In the genomic region with DNA sequence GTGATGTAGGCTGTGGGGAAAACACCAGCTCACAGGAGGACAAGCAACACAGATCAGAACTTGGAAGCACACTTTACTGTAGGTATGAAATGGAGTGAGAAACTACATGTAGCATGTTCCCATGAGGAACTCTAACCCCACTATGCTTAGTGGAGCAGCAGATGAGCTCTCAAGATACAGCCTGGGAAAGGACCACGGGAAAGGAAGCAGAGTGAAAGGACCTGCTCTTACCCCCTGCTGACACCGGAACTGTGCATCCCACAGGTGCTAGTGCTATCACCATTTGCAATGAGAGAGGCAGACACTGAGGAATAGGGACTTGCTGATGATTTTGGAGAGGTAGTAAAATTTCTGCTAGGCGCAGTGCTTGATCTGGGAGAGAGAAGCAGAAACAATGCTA, we compare ENCODE assay signal across 15 cellular contexts.
"Had no signal": no experiment of that assay in that cellular context is flagged by ENCODE, and none has a peak within 500 bp of the region (broad histone marks: within the 10 kb centered on the region; RNA-seq: fewer than 3 reads in every experiment).

No MANE protein-coding gene starts in this region.

- H3K4me1 ChIP-seq: uterus had no signal

- H3K27me3 ChIP-seq: dorsolateral prefrontal cortex, tibial artery, uterus had no signal

- H3K27me3 Mint-ChIP-seq: naive B cell; stimulated activated naive B cell treated with anti-CD40 and anti-IgM and Interleukin-4, amounts not matched to agents 10 μg/mL and 1 μg/mL and 100 μg/mL, for 72 hours had no signal

- H3K27ac Mint-ChIP-seq: stimulated activated naive B cell treated with anti-CD40 and anti-IgM and Interleukin-4, amounts not matched to agents 10 μg/mL and 1 μg/mL and 100 μg/mL, for 72 hours; T-helper 2 cell treated with Interferon-gamma antibody and Interleukin-4, amounts not matched to agents 5 μg/mL and 100 μg/mL, for 36 hours had no signal

- H3K4me3 ChIP-seq: dorsolateral prefrontal cortex, tibial artery, uterus had no signal

- H3K9me3 ChIP-seq: tibial artery, uterus had no signal

- H3K27ac ChIP-seq: dorsolateral prefrontal cortex, tibial artery, uterus had no signal

- H3K9me3 Mint-ChIP-seq: activated T-cell treated with anti-CD3 and anti-CD28 coated beads, Interleukin-2, amount 50 U/mL, for 4 hours; endodermal cell; naive B cell; stimulated activated naive B cell treated with anti-CD40 and anti-IgM and Interleukin-4, amounts not matched to agents 10 μg/mL and 1 μg/mL and 100 μg/mL, for 72 hours; T-helper 2 cell treated with Interferon-gamma antibody and Interleukin-4, amounts not matched to agents 5 μg/mL and 100 μg/mL, for 36 hours had no signal

- ATAC-seq: activated T-cell treated with anti-CD3 and anti-CD28 coated beads, Interleukin-2, amount 50 U/mL, for 4 hours; left lobe of liver; stimulated activated naive B cell treated with anti-CD40 and anti-IgM and Interleukin-4, amounts not matched to agents 10 μg/mL and 1 μg/mL and 100 μg/mL, for 72 hours had no signal

- H3K4me1 Mint-ChIP-seq: endodermal cell had no signal

- H3K4me3 Mint-ChIP-seq: activated T-cell treated with anti-CD3 and anti-CD28 coated beads, Interleukin-2, amount 50 U/mL, for 4 hours; endodermal cell; stimulated activated naive B cell treated with anti-CD40 and anti-IgM and Interleukin-4, amounts not matched to agents 10 μg/mL and 1 μg/mL and 100 μg/mL, for 72 hours; T-helper 2 cell treated with Interferon-gamma antibody and Interleukin-4, amounts not matched to agents 5 μg/mL and 100 μg/mL, for 36 hours had no signal

- DNase-seq: activated gamma-delta T cell; activated T-cell treated with anti-CD3 and anti-CD28 coated beads, Interleukin-2, amount 50 U/mL, for 4 hours; dorsolateral prefrontal cortex; endodermal cell; erythroblast; islet precursor cell; naive B cell; stimulated activated CD4-positive, alpha-beta T cell treated with anti-CD3 and anti-CD28 coated beads, Interleukin-2, amount 100 ng/mL, for 48 hours; stimulated activated naive B cell treated with anti-CD40 and anti-IgM and Interleukin-4, amounts not matched to agents 10 μg/mL and 1 μg/mL and 100 μg/mL, for 72 hours; SW 1271; tibial artery; uterus had no signal

- H3K36me3 ChIP-seq: uterus had no signal

- FAIRE-seq: astrocyte had no signal
